Comparison of ENCODE assay signal across 19 cellular contexts in genomic region chr14:25122843-25123242, GRCh38.
"Had no signal": no experiment of that assay in that cellular context is flagged by ENCODE, and none has a peak within 500 bp of the region (broad histone marks: within the 10 kb centered on the region; RNA-seq: fewer than 3 reads in every experiment).

No MANE protein-coding gene starts in this region.

- H3K79me2 ChIP-seq: parathyroid adenoma had no signal

- H3K27me3 Mint-ChIP-seq: activated CD4-positive, alpha-beta memory T cell treated with anti-CD3 and anti-CD28 coated beads, Interleukin-2, amount 10 ng/mL, durations not matched to agents 7 days and 5 days had no signal

- H3K4me1 Mint-ChIP-seq: activated CD4-positive, alpha-beta memory T cell treated with anti-CD3 and anti-CD28 coated beads, Interleukin-2, amount 10 ng/mL, durations not matched to agents 7 days and 5 days; natural killer cell had no signal

- H3K4me3 ChIP-seq: gastroesophageal sphincter, heart right ventricle, stomach, testis, upper lobe of left lung had no signal

- H3K4me3 Mint-ChIP-seq: activated CD4-positive, alpha-beta memory T cell treated with anti-CD3 and anti-CD28 coated beads, Interleukin-2, amount 10 ng/mL, durations not matched to agents 7 days and 5 days; activated naive CD8-positive, alpha-beta T cell; dendritic cell treated with granulocyte-macrophage colony-stimulating factor and Interleukin-4, amounts not matched to agents 40 ng/mL and 50 ng/mL, for 4 days; natural killer cell; T-helper 17 cell; WTC11 had no signal

- DNase-seq: activated CD4-positive, alpha-beta memory T cell treated with anti-CD3 and anti-CD28 coated beads, Interleukin-2, amount 10 ng/mL, durations not matched to agents 7 days and 5 days; activated CD4-positive, alpha-beta T cell treated with anti-CD3 and anti-CD28 coated beads for 4 hours; activated gamma-delta T cell treated with Interleukin-2 at 50 U/mL for 16 hours; activated T-cell treated with anti-CD3 and anti-CD28 coated beads, Interleukin-2, amount 50 U/mL, for 48 hours; heart right ventricle; left colon; natural killer cell; stimulated activated CD4-positive, alpha-beta T cell treated with anti-CD3 and anti-CD28 coated beads, Interleukin-1b, Interleukin-23, amount 100 ng/mL, for 48 hours; stomach; T-helper 17 cell; testis; upper lobe of left lung had no signal

- H3K36me3 ChIP-seq: gastroesophageal sphincter, heart right ventricle, neutrophil, stomach, upper lobe of left lung had no signal

- H3K9ac ChIP-seq: parathyroid adenoma had no signal

- H3K27ac Mint-ChIP-seq: activated CD4-positive, alpha-beta memory T cell treated with anti-CD3 and anti-CD28 coated beads, Interleukin-2, amount 10 ng/mL, durations not matched to agents 7 days and 5 days; activated naive CD8-positive, alpha-beta T cell; dendritic cell treated with granulocyte-macrophage colony-stimulating factor and Interleukin-4, amounts not matched to agents 40 ng/mL and 50 ng/mL, for 4 days; natural killer cell; T-helper 17 cell; WTC11 had no signal

- H3K9me3 ChIP-seq: gastroesophageal sphincter, heart right ventricle, neutrophil, stomach, testis, upper lobe of left lung had no signal

- H2AFZ ChIP-seq: parathyroid adenoma had no signal

- H3K4me1 ChIP-seq: parathyroid adenoma, testis, upper lobe of left lung had no signal

- H3K27me3 ChIP-seq: gastroesophageal sphincter, heart right ventricle, neutrophil, stomach, testis, upper lobe of left lung had no signal

- ATAC-seq: left colon, natural killer cell, T-helper 17 cell, WTC11 had no signal

- H3K36me3 Mint-ChIP-seq: activated naive CD8-positive, alpha-beta T cell; natural killer cell; WTC11 had no signal

- H3K9me3 Mint-ChIP-seq: activated CD4-positive, alpha-beta memory T cell treated with anti-CD3 and anti-CD28 coated beads, Interleukin-2, amount 10 ng/mL, durations not matched to agents 7 days and 5 days; dendritic cell treated with granulocyte-macrophage colony-stimulating factor and Interleukin-4, amounts not matched to agents 40 ng/mL and 50 ng/mL, for 4 days; natural killer cell; WTC11 had no signal

- H3K27ac ChIP-seq: epithelial cell of prostate, neutrophil, parathyroid adenoma, stomach, testis, upper lobe of left lung had no signal
